In genomic region chr12:68158427-68158826, GRCh38 we compare ENCODE assay signal across 1 cellular context.
TF ChIP-seq lines count a peak whose summit lies in the region.

No MANE protein-coding gene starts in this region.

TF ChIP-seq in H1, 55 proteins besides CTCF, POLR2A, EP300 and RAD21 (continued from another document):
- no peak for TF ChIP-seq KDM4A (IDR thresholded peaks at IDR 0.05; ENCODE audit: low read depth, low read length, severe bottlenecking)
- no peak for TF ChIP-seq YY1 (IDR thresholded peaks at IDR 0.05; ENCODE audit: low read depth, low read length)
- no peak for TF ChIP-seq SIN3A (conservative IDR thresholded peaks at IDR 0.05 in 1 of 2, IDR thresholded peaks at IDR 0.05 in 1 of 2; ENCODE audit: low read depth in 1 of 2, low read length in 2 of 2)
- no peak for TF ChIP-seq POU5F1 (IDR thresholded peaks at IDR 0.05; ENCODE audit: low read depth, low read length)
- no peak for TF ChIP-seq PHF8 (conservative IDR thresholded peaks at IDR 0.05; ENCODE audit: low read depth, low read length)
- TF ChIP-seq SP2 (IDR thresholded peaks at IDR 0.05; ENCODE audit: low read length), result no peak
TF ChIP-seq in H1: peak in this region for 0.
